1 cellular context compared by ENCODE assay signal in the genomic region with DNA sequence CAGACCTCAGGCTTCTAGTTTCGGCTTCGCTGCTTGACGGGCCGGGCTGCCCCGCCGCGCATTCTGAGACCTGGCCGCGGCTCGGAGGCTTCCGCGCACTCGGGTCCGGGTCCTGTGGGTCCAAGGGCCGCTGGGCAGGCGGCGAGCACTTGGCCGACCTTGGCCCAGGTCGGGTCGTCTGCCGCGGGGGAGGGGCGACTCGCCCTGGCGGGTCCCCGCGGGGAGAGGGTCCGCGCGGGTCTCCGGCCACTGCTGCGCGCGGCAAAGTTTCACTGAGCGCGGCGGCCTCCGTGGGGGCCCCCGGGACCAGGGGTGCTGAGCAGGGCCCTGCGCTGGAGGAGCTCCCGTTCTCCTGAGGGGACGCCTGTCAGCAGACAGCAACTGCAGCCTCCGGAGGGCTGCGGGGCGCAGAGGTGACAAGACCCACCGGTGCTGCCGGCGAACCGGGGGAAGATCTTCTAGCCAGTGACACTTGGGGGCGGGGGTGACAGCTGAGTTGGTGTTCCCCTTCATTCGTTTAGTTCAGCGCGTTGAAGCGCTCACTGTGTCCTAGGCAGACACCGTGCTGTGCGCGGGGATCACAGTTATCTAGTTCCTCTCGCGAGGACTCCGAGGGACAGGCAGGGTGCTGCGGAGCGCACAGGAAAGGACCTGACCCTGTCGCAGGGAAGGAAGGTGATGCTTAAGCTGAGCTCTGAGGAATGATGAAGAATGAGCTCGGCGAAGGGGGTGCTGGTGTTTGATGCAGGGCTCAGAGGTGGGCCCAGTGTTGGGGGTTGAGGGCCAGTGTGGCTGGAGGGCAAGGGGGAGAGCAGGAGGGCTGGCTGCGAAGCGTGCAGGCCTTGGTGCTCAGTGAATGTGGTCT.
TF ChIP-seq lines count a peak whose summit lies in the region.

No MANE protein-coding gene starts in this region.

TF ChIP-seq in K562, 482 proteins besides CTCF, POLR2A, EP300 and RAD21 (continued from another document and continues in another):
- TF ChIP-seq, protein P1, sequence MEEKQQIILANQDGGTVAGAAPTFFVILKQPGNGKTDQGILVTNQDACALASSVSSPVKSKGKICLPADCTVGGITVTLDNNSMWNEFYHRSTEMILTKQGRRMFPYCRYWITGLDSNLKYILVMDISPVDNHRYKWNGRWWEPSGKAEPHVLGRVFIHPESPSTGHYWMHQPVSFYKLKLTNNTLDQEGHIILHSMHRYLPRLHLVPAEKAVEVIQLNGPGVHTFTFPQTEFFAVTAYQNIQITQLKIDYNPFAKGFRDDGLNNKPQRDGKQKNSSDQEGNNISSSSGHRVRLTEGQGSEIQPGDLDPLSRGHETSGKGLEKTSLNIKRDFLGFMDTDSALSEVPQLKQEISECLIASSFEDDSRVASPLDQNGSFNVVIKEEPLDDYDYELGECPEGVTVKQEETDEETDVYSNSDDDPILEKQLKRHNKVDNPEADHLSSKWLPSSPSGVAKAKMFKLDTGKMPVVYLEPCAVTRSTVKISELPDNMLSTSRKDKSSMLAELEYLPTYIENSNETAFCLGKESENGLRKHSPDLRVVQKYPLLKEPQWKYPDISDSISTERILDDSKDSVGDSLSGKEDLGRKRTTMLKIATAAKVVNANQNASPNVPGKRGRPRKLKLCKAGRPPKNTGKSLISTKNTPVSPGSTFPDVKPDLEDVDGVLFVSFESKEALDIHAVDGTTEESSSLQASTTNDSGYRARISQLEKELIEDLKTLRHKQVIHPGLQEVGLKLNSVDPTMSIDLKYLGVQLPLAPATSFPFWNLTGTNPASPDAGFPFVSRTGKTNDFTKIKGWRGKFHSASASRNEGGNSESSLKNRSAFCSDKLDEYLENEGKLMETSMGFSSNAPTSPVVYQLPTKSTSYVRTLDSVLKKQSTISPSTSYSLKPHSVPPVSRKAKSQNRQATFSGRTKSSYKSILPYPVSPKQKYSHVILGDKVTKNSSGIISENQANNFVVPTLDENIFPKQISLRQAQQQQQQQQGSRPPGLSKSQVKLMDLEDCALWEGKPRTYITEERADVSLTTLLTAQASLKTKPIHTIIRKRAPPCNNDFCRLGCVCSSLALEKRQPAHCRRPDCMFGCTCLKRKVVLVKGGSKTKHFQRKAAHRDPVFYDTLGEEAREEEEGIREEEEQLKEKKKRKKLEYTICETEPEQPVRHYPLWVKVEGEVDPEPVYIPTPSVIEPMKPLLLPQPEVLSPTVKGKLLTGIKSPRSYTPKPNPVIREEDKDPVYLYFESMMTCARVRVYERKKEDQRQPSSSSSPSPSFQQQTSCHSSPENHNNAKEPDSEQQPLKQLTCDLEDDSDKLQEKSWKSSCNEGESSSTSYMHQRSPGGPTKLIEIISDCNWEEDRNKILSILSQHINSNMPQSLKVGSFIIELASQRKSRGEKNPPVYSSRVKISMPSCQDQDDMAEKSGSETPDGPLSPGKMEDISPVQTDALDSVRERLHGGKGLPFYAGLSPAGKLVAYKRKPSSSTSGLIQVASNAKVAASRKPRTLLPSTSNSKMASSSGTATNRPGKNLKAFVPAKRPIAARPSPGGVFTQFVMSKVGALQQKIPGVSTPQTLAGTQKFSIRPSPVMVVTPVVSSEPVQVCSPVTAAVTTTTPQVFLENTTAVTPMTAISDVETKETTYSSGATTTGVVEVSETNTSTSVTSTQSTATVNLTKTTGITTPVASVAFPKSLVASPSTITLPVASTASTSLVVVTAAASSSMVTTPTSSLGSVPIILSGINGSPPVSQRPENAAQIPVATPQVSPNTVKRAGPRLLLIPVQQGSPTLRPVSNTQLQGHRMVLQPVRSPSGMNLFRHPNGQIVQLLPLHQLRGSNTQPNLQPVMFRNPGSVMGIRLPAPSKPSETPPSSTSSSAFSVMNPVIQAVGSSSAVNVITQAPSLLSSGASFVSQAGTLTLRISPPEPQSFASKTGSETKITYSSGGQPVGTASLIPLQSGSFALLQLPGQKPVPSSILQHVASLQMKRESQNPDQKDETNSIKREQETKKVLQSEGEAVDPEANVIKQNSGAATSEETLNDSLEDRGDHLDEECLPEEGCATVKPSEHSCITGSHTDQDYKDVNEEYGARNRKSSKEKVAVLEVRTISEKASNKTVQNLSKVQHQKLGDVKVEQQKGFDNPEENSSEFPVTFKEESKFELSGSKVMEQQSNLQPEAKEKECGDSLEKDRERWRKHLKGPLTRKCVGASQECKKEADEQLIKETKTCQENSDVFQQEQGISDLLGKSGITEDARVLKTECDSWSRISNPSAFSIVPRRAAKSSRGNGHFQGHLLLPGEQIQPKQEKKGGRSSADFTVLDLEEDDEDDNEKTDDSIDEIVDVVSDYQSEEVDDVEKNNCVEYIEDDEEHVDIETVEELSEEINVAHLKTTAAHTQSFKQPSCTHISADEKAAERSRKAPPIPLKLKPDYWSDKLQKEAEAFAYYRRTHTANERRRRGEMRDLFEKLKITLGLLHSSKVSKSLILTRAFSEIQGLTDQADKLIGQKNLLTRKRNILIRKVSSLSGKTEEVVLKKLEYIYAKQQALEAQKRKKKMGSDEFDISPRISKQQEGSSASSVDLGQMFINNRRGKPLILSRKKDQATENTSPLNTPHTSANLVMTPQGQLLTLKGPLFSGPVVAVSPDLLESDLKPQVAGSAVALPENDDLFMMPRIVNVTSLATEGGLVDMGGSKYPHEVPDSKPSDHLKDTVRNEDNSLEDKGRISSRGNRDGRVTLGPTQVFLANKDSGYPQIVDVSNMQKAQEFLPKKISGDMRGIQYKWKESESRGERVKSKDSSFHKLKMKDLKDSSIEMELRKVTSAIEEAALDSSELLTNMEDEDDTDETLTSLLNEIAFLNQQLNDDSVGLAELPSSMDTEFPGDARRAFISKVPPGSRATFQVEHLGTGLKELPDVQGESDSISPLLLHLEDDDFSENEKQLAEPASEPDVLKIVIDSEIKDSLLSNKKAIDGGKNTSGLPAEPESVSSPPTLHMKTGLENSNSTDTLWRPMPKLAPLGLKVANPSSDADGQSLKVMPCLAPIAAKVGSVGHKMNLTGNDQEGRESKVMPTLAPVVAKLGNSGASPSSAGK (IDR thresholded peaks at IDR 0.05), result peak; percentile 81
- TF ChIP-seq GABPB2 (CRISPR knock-in tag; conservative IDR thresholded peaks at IDR 0.05) (0 out of 2 replicates have a peak, but pooled peaks have one; percentile 18), SMAD1 (IDR thresholded peaks at IDR 0.05; ENCODE audit: low read depth, low read length, partially characterized antibody) (no peak), ZNF347 (CRISPR knock-in tag; IDR thresholded peaks at IDR 0.05; ENCODE audit: low read depth) (no peak), SIN3B (IDR thresholded peaks at IDR 0.05; ENCODE audit: low read depth) (no peak), CBX5 (IDR thresholded peaks at IDR 0.05; ENCODE audit: borderline replicate concordance, low read depth) (no peak), NEUROD1 (IDR thresholded peaks at IDR 0.05; ENCODE audit: borderline replicate concordance, low read depth, low read length, partially characterized antibody) (no peak), ZNF217 (CRISPR knock-in tag; IDR thresholded peaks at IDR 0.05) (no peak), KAT2B (IDR thresholded peaks at IDR 0.05; ENCODE audit: low read depth, low read length) (no peak), FOXK1 (CRISPR knock-in tag; IDR thresholded peaks at IDR 0.05; ENCODE audit: borderline replicate concordance) (0 out of 2 replicates have a peak, but pooled peaks have one; percentile 15), PCBP2 (IDR thresholded peaks at IDR 0.05; ENCODE audit: low read depth, low read length, poor library complexity, severe bottlenecking) (no peak), KLF10 (CRISPR knock-in tag; IDR thresholded peaks at IDR 0.05) (no peak), ERF (CRISPR knock-in tag; IDR thresholded peaks at IDR 0.05) (peak; percentile 12; the same call in 1 of the 2 replicates), ZNF507 (tag; conservative IDR thresholded peaks at IDR 0.05) (no peak), NONO (IDR thresholded peaks at IDR 0.05; ENCODE audit: low read depth in 2 of 2, low read length in 1 of 2) (no peak), ETV5 (CRISPR knock-in tag; IDR thresholded peaks at IDR 0.05; ENCODE audit: low read depth) (no peak; the same call in none of the 2 replicates), THRAP3 (IDR thresholded peaks at IDR 0.05; ENCODE audit: borderline replicate concordance) (no peak)
- TF ChIP-seq, protein P2, sequence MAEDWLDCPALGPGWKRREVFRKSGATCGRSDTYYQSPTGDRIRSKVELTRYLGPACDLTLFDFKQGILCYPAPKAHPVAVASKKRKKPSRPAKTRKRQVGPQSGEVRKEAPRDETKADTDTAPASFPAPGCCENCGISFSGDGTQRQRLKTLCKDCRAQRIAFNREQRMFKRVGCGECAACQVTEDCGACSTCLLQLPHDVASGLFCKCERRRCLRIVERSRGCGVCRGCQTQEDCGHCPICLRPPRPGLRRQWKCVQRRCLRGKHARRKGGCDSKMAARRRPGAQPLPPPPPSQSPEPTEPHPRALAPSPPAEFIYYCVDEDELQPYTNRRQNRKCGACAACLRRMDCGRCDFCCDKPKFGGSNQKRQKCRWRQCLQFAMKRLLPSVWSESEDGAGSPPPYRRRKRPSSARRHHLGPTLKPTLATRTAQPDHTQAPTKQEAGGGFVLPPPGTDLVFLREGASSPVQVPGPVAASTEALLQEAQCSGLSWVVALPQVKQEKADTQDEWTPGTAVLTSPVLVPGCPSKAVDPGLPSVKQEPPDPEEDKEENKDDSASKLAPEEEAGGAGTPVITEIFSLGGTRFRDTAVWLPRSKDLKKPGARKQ (CRISPR knock-in tag; IDR thresholded peaks at IDR 0.05), result no peak
- TF ChIP-seq, protein P3, sequence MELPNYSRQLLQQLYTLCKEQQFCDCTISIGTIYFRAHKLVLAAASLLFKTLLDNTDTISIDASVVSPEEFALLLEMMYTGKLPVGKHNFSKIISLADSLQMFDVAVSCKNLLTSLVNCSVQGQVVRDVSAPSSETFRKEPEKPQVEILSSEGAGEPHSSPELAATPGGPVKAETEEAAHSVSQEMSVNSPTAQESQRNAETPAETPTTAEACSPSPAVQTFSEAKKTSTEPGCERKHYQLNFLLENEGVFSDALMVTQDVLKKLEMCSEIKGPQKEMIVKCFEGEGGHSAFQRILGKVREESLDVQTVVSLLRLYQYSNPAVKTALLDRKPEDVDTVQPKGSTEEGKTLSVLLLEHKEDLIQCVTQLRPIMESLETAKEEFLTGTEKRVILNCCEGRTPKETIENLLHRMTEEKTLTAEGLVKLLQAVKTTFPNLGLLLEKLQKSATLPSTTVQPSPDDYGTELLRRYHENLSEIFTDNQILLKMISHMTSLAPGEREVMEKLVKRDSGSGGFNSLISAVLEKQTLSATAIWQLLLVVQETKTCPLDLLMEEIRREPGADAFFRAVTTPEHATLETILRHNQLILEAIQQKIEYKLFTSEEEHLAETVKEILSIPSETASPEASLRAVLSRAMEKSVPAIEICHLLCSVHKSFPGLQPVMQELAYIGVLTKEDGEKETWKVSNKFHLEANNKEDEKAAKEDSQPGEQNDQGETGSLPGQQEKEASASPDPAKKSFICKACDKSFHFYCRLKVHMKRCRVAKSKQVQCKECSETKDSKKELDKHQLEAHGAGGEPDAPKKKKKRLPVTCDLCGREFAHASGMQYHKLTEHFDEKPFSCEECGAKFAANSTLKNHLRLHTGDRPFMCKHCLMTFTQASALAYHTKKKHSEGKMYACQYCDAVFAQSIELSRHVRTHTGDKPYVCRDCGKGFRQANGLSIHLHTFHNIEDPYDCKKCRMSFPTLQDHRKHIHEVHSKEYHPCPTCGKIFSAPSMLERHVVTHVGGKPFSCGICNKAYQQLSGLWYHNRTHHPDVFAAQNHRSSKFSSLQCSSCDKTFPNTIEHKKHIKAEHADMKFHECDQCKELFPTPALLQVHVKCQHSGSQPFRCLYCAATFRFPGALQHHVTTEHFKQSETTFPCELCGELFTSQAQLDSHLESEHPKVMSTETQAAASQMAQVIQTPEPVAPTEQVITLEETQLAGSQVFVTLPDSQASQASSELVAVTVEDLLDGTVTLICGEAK (IDR thresholded peaks at IDR 0.05), result 0 out of 2 replicates have a peak, but pooled peaks have one; percentile 36
- TF ChIP-seq, protein P3 (CRISPR knock-in tag; IDR thresholded peaks at IDR 0.05), result no peak
- TF ChIP-seq, protein P4, sequence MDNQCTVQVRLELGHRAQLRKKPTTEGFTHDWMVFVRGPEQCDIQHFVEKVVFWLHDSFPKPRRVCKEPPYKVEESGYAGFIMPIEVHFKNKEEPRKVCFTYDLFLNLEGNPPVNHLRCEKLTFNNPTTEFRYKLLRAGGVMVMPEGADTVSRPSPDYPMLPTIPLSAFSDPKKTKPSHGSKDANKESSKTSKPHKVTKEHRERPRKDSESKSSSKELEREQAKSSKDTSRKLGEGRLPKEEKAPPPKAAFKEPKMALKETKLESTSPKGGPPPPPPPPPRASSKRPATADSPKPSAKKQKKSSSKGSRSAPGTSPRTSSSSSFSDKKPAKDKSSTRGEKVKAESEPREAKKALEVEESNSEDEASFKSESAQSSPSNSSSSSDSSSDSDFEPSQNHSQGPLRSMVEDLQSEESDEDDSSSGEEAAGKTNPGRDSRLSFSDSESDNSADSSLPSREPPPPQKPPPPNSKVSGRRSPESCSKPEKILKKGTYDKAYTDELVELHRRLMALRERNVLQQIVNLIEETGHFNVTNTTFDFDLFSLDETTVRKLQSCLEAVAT (IDR thresholded peaks at IDR 0.05), result peak; percentile 40 to 61; a peak in 1 of 4 replicates
